Comparison of ENCODE assay signal across 8 cellular contexts in genomic region chr11:810040-810567, GRCh38. TPM values are rescaled to one million over a fixed set of nuclear protein-coding genes. Genes with fewer than 3 reads are reported as not detected.
DNase-seq lines count a peak whose midpoint lies in the region; ATAC-seq and TF ChIP-seq lines count a peak whose summit lies in the region.

No MANE protein-coding gene starts in this region.

- no peaks in the 10 kb centered on the region for H3K9me2 ChIP-seq in MM.1S (replicated peaks; ENCODE audit: insufficient read depth, low read length)

- peak; percentile 2 for ATAC-seq in GM19455 (IDR thresholded peaks at IDR 0.05; ENCODE audit: unreplicated experiment)
- peak; percentile 25 for ATAC-seq in effector memory CD8-positive, alpha-beta T cell (replicated peaks)
- ATAC-seq in HG02885 (IDR thresholded peaks at IDR 0.05; ENCODE audit: poor library complexity, unreplicated experiment), result no peak

- H3K36me3 ChIP-seq in MM.1S (replicated peaks; ENCODE audit: insufficient read depth, low read length) (peaks cover 15% of the 10 kb centered on the region), neural progenitor cell (peaks cover 3% of the 10 kb centered on the region)

- H3K9me3 ChIP-seq in MM.1S (replicated peaks; ENCODE audit: insufficient read depth, low read length) (no peaks in the 10 kb centered on the region), neural progenitor cell (ENCODE audit: low read depth) (no peaks in the 10 kb centered on the region)

- peak overlapping the region; percentile 100 for H3K4me3 ChIP-seq in MM.1S (ENCODE audit: low read length)
- H3K4me3 ChIP-seq in neural progenitor cell, result peak overlapping the region; percentile 86

- H3K27me3 ChIP-seq in MM.1S (replicated peaks; ENCODE audit: insufficient read depth, low read length) (no peaks in the 10 kb centered on the region), neural progenitor cell (no peaks in the 10 kb centered on the region)

- TF ChIP-seq CTCF in MM.1S (IDR thresholded peaks at IDR 0.05; ENCODE audit: low read length) (no peak), neural progenitor cell (IDR thresholded peaks at IDR 0.05) (no peak)

- peak overlapping the region; percentile 86 for H3K4me2 ChIP-seq in MM.1S (ENCODE audit: low read depth, low read length)
- peak overlapping the region; percentile 90 for H3K4me2 ChIP-seq in neural progenitor cell

- H3K27ac Mint-ChIP-seq in effector memory CD8-positive, alpha-beta T cell, result peak overlapping the region; percentile 94 to 97
- no peak overlapping the region for H3K27ac Mint-ChIP-seq in neural progenitor cell

- peaks cover 37% of the 10 kb centered on the region for H3K36me3 Mint-ChIP-seq in effector memory CD8-positive, alpha-beta T cell (ENCODE audit: insufficient read depth)
- H3K36me3 Mint-ChIP-seq in neural progenitor cell, result peaks cover 11% of the 10 kb centered on the region

- H4K20me1 ChIP-seq in MM.1S (ENCODE audit: insufficient read depth, low read length), result peaks cover 15% of the 10 kb centered on the region
- peaks cover 24% of the 10 kb centered on the region for H4K20me1 ChIP-seq in neural progenitor cell (ENCODE audit: low read depth)

- H3F3A ChIP-seq in MM.1S (ENCODE audit: insufficient read depth, low read length) (peaks cover 51% of the 10 kb centered on the region), neural progenitor cell (ENCODE audit: low read depth) (peaks cover 65% of the 10 kb centered on the region)

- H3K27me3 Mint-ChIP-seq in effector memory CD8-positive, alpha-beta T cell, result no peaks in the 10 kb centered on the region
- H3K27me3 Mint-ChIP-seq in neural progenitor cell (ENCODE audit: insufficient read depth, low read depth), result peaks cover 5% of the 10 kb centered on the region

- peaks cover 50% of the 10 kb centered on the region for H3K79me2 ChIP-seq in MM.1S (ENCODE audit: low read length)
- H3K79me2 ChIP-seq in neural progenitor cell (ENCODE audit: low read depth), result peaks cover 44% of the 10 kb centered on the region

- H3K4me1 ChIP-seq in MM.1S (ENCODE audit: low read length) (peaks cover 13% of the 10 kb centered on the region), neural progenitor cell (peaks cover 15% of the 10 kb centered on the region)

- H2AFZ ChIP-seq in MM.1S (ENCODE audit: low read length), result no peak overlapping the region
- no peak overlapping the region for H2AFZ ChIP-seq in neural progenitor cell (replicated peaks)

- no peaks in the 10 kb centered on the region for H3K9me3 Mint-ChIP-seq in effector memory CD8-positive, alpha-beta T cell
- H3K9me3 Mint-ChIP-seq in neural progenitor cell, result no peaks in the 10 kb centered on the region

- no peak for DNase-seq in MM.1S
- no peak for DNase-seq in effector memory CD8-positive, alpha-beta T cell
- DNase-seq in neural progenitor cell (ENCODE audit: low spot score), result no peak
- no peak for DNase-seq in EL
- DNase-seq in retina, result no peak
- DNase-seq in epidermal melanocyte (ENCODE audit: insufficient read length, low spot score), result no peak

- H3K27ac ChIP-seq in MM.1S (ENCODE audit: low read length) (peak overlapping the region; percentile 96; the same call in 1 of the 2 replicates), neural progenitor cell (no peak overlapping the region)

- peak overlapping the region; percentile 96 for H3K9ac ChIP-seq in MM.1S (ENCODE audit: low read length)
- H3K9ac ChIP-seq in neural progenitor cell, result peak overlapping the region; percentile 91

- peak overlapping the region; percentile 89 to 90 for H3K4me3 Mint-ChIP-seq in effector memory CD8-positive, alpha-beta T cell
- peak overlapping the region; percentile 94 for H3K4me3 Mint-ChIP-seq in neural progenitor cell

- peaks cover 30 to 32% of the 10 kb centered on the region in 2 donors for H3K4me1 Mint-ChIP-seq in effector memory CD8-positive, alpha-beta T cell (ENCODE audit: low read depth in 2 of 2)
- H3K4me1 Mint-ChIP-seq in neural progenitor cell, result peaks cover 27% of the 10 kb centered on the region

RNA-seq across cellular contexts. Expression of gene RPLP2, which starts 0.3 kb away (rescaled TPM):
- 418 and 629 TPM in 2 replicates for total RNA-seq in neural progenitor cell (ENCODE audit: low replicate concordance)

RNA-seq across cellular contexts. Expression of gene PIDD1, which starts 5.1 kb away (rescaled TPM):
- 4.8 and 34.6 TPM in 2 replicates for total RNA-seq in neural progenitor cell (ENCODE audit: low replicate concordance)

RNA-seq across cellular contexts. Expression of gene PNPLA2, which starts 8.6 kb away (rescaled TPM):
- total RNA-seq in neural progenitor cell (ENCODE audit: low replicate concordance), result 2.6 and 20.9 TPM in 2 replicates

RNA-seq across cellular contexts. Expression of gene SLC25A22, which starts 12.0 kb away (rescaled TPM):
- total RNA-seq in neural progenitor cell (ENCODE audit: low replicate concordance), result 11.0 and 38.4 TPM in 2 replicates

RNA-seq across cellular contexts. Expression of gene CRACR2B, which starts 17.6 kb away (rescaled TPM):
- total RNA-seq in neural progenitor cell (ENCODE audit: low replicate concordance), result 3.9 and 11.6 TPM in 2 replicates
